ENCODE assay signal across 8 cellular contexts in genomic region chr15:80173022-80173759, GRCh38. TPM values are rescaled to one million over a fixed set of nuclear protein-coding genes. Genes with fewer than 3 reads are reported as not detected.
DNase-seq lines count a peak whose midpoint lies in the region; ATAC-seq and TF ChIP-seq lines count a peak whose summit lies in the region.

No MANE protein-coding gene starts in this region.

- no peak overlapping the region for H3K27ac Mint-ChIP-seq in T-cell

- H3K4me1 Mint-ChIP-seq in T-cell: no peaks in the 10 kb centered on the region

- DNase-seq in AG10803 (ENCODE audit: low read depth) (peak; percentile 32), HuH-7.5 (ENCODE audit: low spot score) (peak; percentile 74), T-cell (peak; percentile 21 to 74 (median 58)), amniotic epithelial cell (ENCODE audit: low read depth) (peak; percentile 69), iPS-NIHi11 (ENCODE audit: low spot score) (peak; percentile 85)
- peak; percentile 34 to 64 for DNase-seq in stimulated activated CD4-positive, alpha-beta T cell treated with anti-CD3 and anti-CD28 coated beads, Interleukin-15, amount 100 ng/mL, for 48 hours (ENCODE audit: low read depth in 2 of 2)

- no peak overlapping the region for H3K4me3 Mint-ChIP-seq in T-cell

- TF ChIP-seq CTCF in AG10803 (conservative IDR thresholded peaks at IDR 0.05; ENCODE audit: low read length): peak; percentile 58

- POLR2A ChIA-PET in T-cell (lab: Charles Lee): no interaction called here

- no peaks in the 10 kb centered on the region for H3K27me3 Mint-ChIP-seq in T-cell

- H3K9me3 Mint-ChIP-seq in T-cell: no peaks in the 10 kb centered on the region

- peak; percentile 59 for ATAC-seq in GM18519 (IDR thresholded peaks at IDR 0.05; ENCODE audit: low FRiP score, unreplicated experiment)
- peak; percentile 69 to 79 (median 75) for ATAC-seq in T-cell (replicated peaks in 1 of 4)
- no peak for ATAC-seq in HG03469 (IDR thresholded peaks at IDR 0.05; ENCODE audit: unreplicated experiment)

- no peak overlapping the region for H3K4me3 ChIP-seq in AG10803 (ENCODE audit: low read length)

- peaks cover 11% of the 10 kb centered on the region for H3K36me3 Mint-ChIP-seq in T-cell

- CTCF ChIA-PET in T-cell (lab: Charles Lee): interaction anchor here (0.6 to 2.6 kb wide), 5 partner anchors 12 to 794 kb away, joined by 3 to 18 read pairs (median 3); no protein-coding TSS in a partner anchor

RNA-seq across cellular contexts. Expression of gene FAH, which starts 20.4 kb away (rescaled TPM):
- 1 to 10 TPM; 5.2 to 9.4 (median 6.8) TPM for total RNA-seq in T-cell

Comparison
In these comparisons a context has a peak if more than half of its experiments do, and no peak if none do; other contexts are left out.
1. DNase-seq: peak in every context shown above with its lines; median percentile 85 in iPS-NIHi11; 74 in HuH-7.5; 69 in amniotic epithelial cell; 58 in T-cell; 49 in stimulated activated CD4-positive, alpha-beta T cell treated with anti-CD3 and anti-CD28 coated beads, Interleukin-15, amount 100 ng/mL, for 48 hours; 32 in AG10803.